ENCODE assay signal across 1 cellular context in genomic region chr7:90192876-90193765, GRCh38.
TF ChIP-seq lines count a peak whose summit lies in the region.

No MANE protein-coding gene starts in this region.

TF ChIP-seq in IMR-90, 13 proteins besides CTCF, POLR2A, EP300 and RAD21:
- TF ChIP-seq USF2 (IDR thresholded peaks at IDR 0.05; ENCODE audit: low read depth, low read length), result no peak
- TF ChIP-seq CEBPB (IDR thresholded peaks at IDR 0.05; ENCODE audit: low read depth, low read length), result no peak
- TF ChIP-seq NFE2L2 (IDR thresholded peaks at IDR 0.05; ENCODE audit: low read depth, low read length), result no peak
- no peak for TF ChIP-seq MAZ (IDR thresholded peaks at IDR 0.05; ENCODE audit: borderline replicate concordance, low read depth, low read length)
TF ChIP-seq in IMR-90: peak in this region for 0.
